14 cellular contexts compared by ENCODE assay signal in genomic region chr15:67136802-67137201, GRCh38.
A peak's percentile ranks its signal among the peaks of the same experiment; 100 is the strongest.
DNase-seq lines count a peak whose midpoint lies in the region; ATAC-seq and TF ChIP-seq lines count a peak whose summit lies in the region.
"Had no signal": no experiment of that assay in that cellular context is flagged by ENCODE, and none has a peak within 500 bp of the region (broad histone marks: within the 10 kb centered on the region; RNA-seq: fewer than 3 reads in every experiment).

No MANE protein-coding gene starts in this region.

- H3K4me3 Mint-ChIP-seq in IgD-negative memory B cell: peak overlapping the region in 3 of 4 donors; percentile 5 to 75 (median 31)
- H3K4me3 Mint-ChIP-seq in nephron: no peak overlapping the region

- H3K9me3 Mint-ChIP-seq in IgD-negative memory B cell: no peaks in the 10 kb centered on the region
- no peaks in the 10 kb centered on the region for H3K9me3 Mint-ChIP-seq in nephron
- H3K9me3 Mint-ChIP-seq: neural crest cell had no signal

- H2AFZ ChIP-seq in ACC112 (ENCODE audit: low read length, unreplicated experiment): no peak overlapping the region

- TF ChIP-seq CTCF in body of pancreas (IDR thresholded peaks at IDR 0.05) (no peak), nephron (IDR thresholded peaks at IDR 0.05; ENCODE audit: unreplicated experiment in 3 of 3) (no peak)

- peaks cover 98% of the 10 kb centered on the region for H3K79me2 ChIP-seq in ACC112 (ENCODE audit: control insufficient read depth, insufficient read depth, low read length, unreplicated experiment)

- intact Hi-C loops in body of pancreas (cut with DNase I): no loop called here

- peaks cover 99% of the 10 kb centered on the region for H3K4me1 ChIP-seq in ACC112 (ENCODE audit: control insufficient read depth, insufficient read depth, low read length, unreplicated experiment)
- peaks cover 99% of the 10 kb centered on the region for H3K4me1 ChIP-seq in body of pancreas

- WGBS in body of pancreas, 2 donors: 75 to 94% methylated on average over 3 of the region's 3 CpGs

- H3K27me3 Mint-ChIP-seq in IgD-negative memory B cell (no peaks in the 10 kb centered on the region), nephron (ENCODE audit: low read depth) (no peaks in the 10 kb centered on the region)

- H3K36me3 ChIP-seq in ACC112 (ENCODE audit: insufficient read depth, low read length) (no peaks in the 10 kb centered on the region; the same call in 1 of the 2 replicates), body of pancreas (replicated peaks in 1 of 2; ENCODE audit: insufficient read depth in 1 of 2, low read depth in 2 of 2) (no peaks in the 10 kb centered on the region), H7 (replicated peaks; ENCODE audit: control insufficient read depth, insufficient read depth, low read length) (no peaks in the 10 kb centered on the region)

- no peak for TF ChIP-seq POLR2A in body of pancreas (IDR thresholded peaks at IDR 0.05)

- H3K4me3 ChIP-seq in ACC112 (ENCODE audit: low read depth, low read length): peak overlapping the region; percentile 69; the same call in 1 of the 2 replicates
- H3K4me3 ChIP-seq in body of pancreas: no peak overlapping the region
- no peak overlapping the region for H3K4me3 ChIP-seq in H7 (ENCODE audit: insufficient read depth, low read depth, low read length)

- H3K27me3 ChIP-seq in ACC112 (ENCODE audit: insufficient read depth, low read length) (no peaks in the 10 kb centered on the region), body of pancreas (no peaks in the 10 kb centered on the region), H7 (ENCODE audit: control insufficient read depth, insufficient read depth, low read length) (no peaks in the 10 kb centered on the region)

- H3K27ac ChIP-seq in ACC112 (ENCODE audit: low read depth, low read length) (peak overlapping the region; percentile 100), body of pancreas (peak overlapping the region in 3 of 4 donors; percentile 28 to 81 (median 43))
- H3K27ac ChIP-seq: HL-60 had no signal

- H3K36me3 Mint-ChIP-seq in IgD-negative memory B cell: peaks cover 10% of the 10 kb centered on the region
- H3K36me3 Mint-ChIP-seq in nephron (ENCODE audit: low read depth): no peaks in the 10 kb centered on the region

- DNase-seq in body of pancreas (no peak), D341Med (ENCODE audit: low spot score) (no peak), H7 (no peak)
- no peak for DNase-seq in activated effector memory CD4-positive, alpha-beta T cell treated with Interleukin-2 at 50 U/mL for 16 hours
- DNase-seq: COR-L47; NCI-H1092 treated with DMSO at 0.1 percent for 48 hours; stimulated activated CD4-positive, alpha-beta T cell treated with anti-CD3 and anti-CD28 coated beads, Interleukin-15, amount 100 ng/mL, for 24 hours had no signal

- peaks cover 61 to 81% (median 73%) of the 10 kb centered on the region in 3 donors for H3K4me1 Mint-ChIP-seq in IgD-negative memory B cell
- peaks cover 94% of the 10 kb centered on the region for H3K4me1 Mint-ChIP-seq in nephron

- H3K9me3 ChIP-seq in body of pancreas: no peaks in the 10 kb centered on the region

- ATAC-seq in body of pancreas (no peak), GM21737 (IDR thresholded peaks at IDR 0.05; ENCODE audit: unreplicated experiment) (no peak)
- ATAC-seq: esophagus mucosa had no signal

- H3K27ac Mint-ChIP-seq in IgD-negative memory B cell: peak overlapping the region; percentile 30 to 91 (median 60)
- H3K27ac Mint-ChIP-seq in nephron: peak overlapping the region; percentile 57 to 94 (median 82)

Comparison
In these comparisons a context has a peak if more than half of its experiments do, and no peak if none do; other contexts are left out.
1. H3K4me3 Mint-ChIP-seq: peak in IgD-negative memory B cell (3 of 4); none in nephron (0 of 3).